8 cellular contexts compared by ENCODE assay signal in genomic region chr6:132812255-132812732, GRCh38. TPM values are rescaled to one million over a fixed set of nuclear protein-coding genes. Genes with fewer than 3 reads are reported as not detected.
DNase-seq lines count a peak whose midpoint lies in the region; ATAC-seq and TF ChIP-seq lines count a peak whose summit lies in the region.

No MANE protein-coding gene starts in this region.

- H4K20me1 ChIP-seq in Karpas-422 (ENCODE audit: insufficient read depth, low read depth, low read length): peaks cover 29% of the 10 kb centered on the region

- H3K36me3 ChIP-seq in Karpas-422 (ENCODE audit: insufficient read depth, low read length): peaks cover 28% of the 10 kb centered on the region
- peaks cover 2 to 4% of the 10 kb centered on the region in 2 donors for H3K36me3 ChIP-seq in body of pancreas (replicated peaks in 1 of 2; ENCODE audit: insufficient read depth in 1 of 2, low read depth in 2 of 2)
- peaks cover 3 to 25% of the 10 kb centered on the region in 2 experiments for H3K36me3 ChIP-seq in mesenchymal stem cell (ENCODE audit: control insufficient read depth in 1 of 2, insufficient read depth in 2 of 2, low read depth in 1 of 2, low read length in 2 of 2)

- H3K79me1 ChIP-seq in mesenchymal stem cell (replicated peaks; ENCODE audit: low read length, poor library complexity, severe bottlenecking): no peaks in the 10 kb centered on the region

- no peaks in the 10 kb centered on the region for H3K9me3 ChIP-seq in Karpas-422 (ENCODE audit: low read length)
- H3K9me3 ChIP-seq in body of pancreas: no peaks in the 10 kb centered on the region
- H3K9me3 ChIP-seq in mesenchymal stem cell (ENCODE audit: control insufficient read depth, low read length): no peaks in the 10 kb centered on the region

- H2AK5ac ChIP-seq in mesenchymal stem cell (ENCODE audit: low read length, severe bottlenecking): no peak overlapping the region

- no peak overlapping the region for H2BK15ac ChIP-seq in mesenchymal stem cell (ENCODE audit: low read depth, poor library complexity, severe bottlenecking)

- no peak overlapping the region for H3K14ac ChIP-seq in mesenchymal stem cell (ENCODE audit: low read length in 2 of 2)

- H3K9ac ChIP-seq in Karpas-422 (ENCODE audit: low read length) (peak overlapping the region; percentile 89), mesenchymal stem cell (ENCODE audit: low read length) (peak overlapping the region; percentile 95)

- H3K4me3 ChIP-seq in Karpas-422 (ENCODE audit: low read length) (peak overlapping the region; percentile 85), body of pancreas (peak overlapping the region in 1 of 2 donors; percentile 73), mesenchymal stem cell (ENCODE audit: insufficient read depth in 1 of 2, low read depth in 1 of 2, low read length in 2 of 2) (peak overlapping the region in 1 of 2 experiments; percentile 97)

- H3K27me3 ChIP-seq in Karpas-422 (ENCODE audit: low read length) (no peaks in the 10 kb centered on the region), body of pancreas (no peaks in the 10 kb centered on the region), mesenchymal stem cell (ENCODE audit: control insufficient read depth in 1 of 2, insufficient read depth in 1 of 2, low read length in 2 of 2) (no peaks in the 10 kb centered on the region)

- DNase-seq in COLO668 (lab: John Stamatoyannopoulos, UW; ENCODE audit: unreplicated experiment) (peak; percentile 0), Karpas-422 (peak; percentile 52), body of pancreas (no peak), mesenchymal stem cell (peak; percentile 44), NCI-H345 (lab: John Stamatoyannopoulos, UW) (no peak), NCI-H345 treated with DMSO at 0.1 percent for 48 hours (lab: John Stamatoyannopoulos, UW; ENCODE audit: unreplicated experiment) (no peak)

- ATAC-seq in body of pancreas (no peak), HG03432 (IDR thresholded peaks at IDR 0.05; ENCODE audit: unreplicated experiment) (no peak), GM19395 (IDR thresholded peaks at IDR 0.05; ENCODE audit: unreplicated experiment) (no peak)

- no peak overlapping the region for H3K23ac ChIP-seq in mesenchymal stem cell (ENCODE audit: low read length in 2 of 2)

- H4K8ac ChIP-seq in mesenchymal stem cell (ENCODE audit: low read length): no peak overlapping the region

- H3K27ac ChIP-seq in Karpas-422 (ENCODE audit: low read length) (peak overlapping the region; percentile 50; the same call in 1 of the 2 replicates), body of pancreas (peak overlapping the region in 3 of 4 donors; percentile 90 to 96 (median 90)), mesenchymal stem cell (ENCODE audit: low read length, poor library complexity, severe bottlenecking) (peak overlapping the region; percentile 79)

- peaks cover 18% of the 10 kb centered on the region for H3K79me2 ChIP-seq in Karpas-422 (ENCODE audit: low read length)

- no peak for TF ChIP-seq CTCF in body of pancreas (IDR thresholded peaks at IDR 0.05)

- H4K91ac ChIP-seq in mesenchymal stem cell (ENCODE audit: low read length): no peak overlapping the region

- H2BK5ac ChIP-seq in mesenchymal stem cell (ENCODE audit: low read depth, low read length, poor library complexity, severe bottlenecking): no peak overlapping the region

- H3K4me1 ChIP-seq in Karpas-422 (ENCODE audit: low read length) (peaks cover 36% of the 10 kb centered on the region), body of pancreas (peaks cover 35% of the 10 kb centered on the region), mesenchymal stem cell (ENCODE audit: control insufficient read depth, insufficient read depth, low read depth, low read length) (peaks cover 2% of the 10 kb centered on the region)

- intact Hi-C loops in body of pancreas (cut with DNase I): no loop called here

- H3K4me2 ChIP-seq in Karpas-422 (ENCODE audit: low read depth, low read length, poor library complexity, severe bottlenecking) (peak overlapping the region; percentile 78), mesenchymal stem cell (ENCODE audit: low read length, poor library complexity, severe bottlenecking) (peak overlapping the region; percentile 44)

- TF ChIP-seq POLR2A in body of pancreas (IDR thresholded peaks at IDR 0.05): peak in 1 of 3 donors; percentile 13

- no peaks in the 10 kb centered on the region for H3K9me2 ChIP-seq in Karpas-422 (replicated peaks; ENCODE audit: insufficient read depth, low read length)

- no peak overlapping the region for H2BK12ac ChIP-seq in mesenchymal stem cell (ENCODE audit: low read length in 2 of 2)

- H2AFZ ChIP-seq in Karpas-422 (ENCODE audit: low read length): peak overlapping the region; percentile 73
- no peak overlapping the region for H2AFZ ChIP-seq in mesenchymal stem cell (ENCODE audit: low read depth, low read length)

- no peak overlapping the region for H3K4ac ChIP-seq in mesenchymal stem cell (ENCODE audit: low read depth in 1 of 2, low read length in 2 of 2)

- H2BK120ac ChIP-seq in mesenchymal stem cell (ENCODE audit: low read depth, low read length): no peak overlapping the region

- no peak overlapping the region for H3K18ac ChIP-seq in mesenchymal stem cell (ENCODE audit: low read depth in 1 of 2, low read length in 2 of 2)

- WGBS in body of pancreas, 2 donors: 3 to 17% methylated on average over 2 of the region's 2 CpGs
- 45% methylated on average over 2 of the region's 2 CpGs for WGBS in mesenchymal stem cell

RNA-seq across cellular contexts. Expression of gene RPS12, which starts 2.1 kb away (rescaled TPM):
- total RNA-seq in Karpas-422 (2014; rRNA removed; shearing (Covaris generic); ENCODE audit: low replicate concordance): 1,944 and 3,479 TPM in 2 replicates
- total RNA-seq in body of pancreas: 100 to 1,000 TPM; 660 to 698 TPM
- polyA plus RNA-seq in mesenchymal stem cell (2013, experiment 1 of 2): 2,708 TPM
- 2,617 TPM for polyA plus RNA-seq in mesenchymal stem cell (2013, experiment 2 of 2)

RNA-seq across cellular contexts. Expression of gene SLC18B1, which starts 13.9 kb away (rescaled TPM):
- 0.60 and 0.72 TPM in 2 replicates for total RNA-seq in Karpas-422 (2014; rRNA removed; shearing (Covaris generic); ENCODE audit: low replicate concordance)
- 1 to 10 TPM; 7.3 to 9.9 TPM for total RNA-seq in body of pancreas
- polyA plus RNA-seq in mesenchymal stem cell (2013, experiment 1 of 2): 10.4 TPM
- polyA plus RNA-seq in mesenchymal stem cell (2013, experiment 2 of 2): 10.8 TPM

RNA-seq across cellular contexts. Expression of gene VNN2, which starts 54.6 kb away (rescaled TPM):
- total RNA-seq in Karpas-422 (2014; rRNA removed; shearing (Covaris generic); ENCODE audit: low replicate concordance): 43.4 and 48.9 TPM in 2 replicates
- total RNA-seq in body of pancreas: 1 to 10 TPM in 1 of 2 donors, not detected in 1; 1.6 TPM
- polyA plus RNA-seq in mesenchymal stem cell (2013, experiment 1 of 2): 1.4 TPM
- polyA plus RNA-seq in mesenchymal stem cell (2013, experiment 2 of 2): 1.1 TPM

Comparison
In these comparisons a context has a peak if more than half of its experiments do, and no peak if none do; other contexts are left out.
1. DNase-seq: peak in COLO668 (single experiment), Karpas-422 (single experiment) and mesenchymal stem cell (single experiment); none in body of pancreas (0 of 4), NCI-H345 (single experiment) and NCI-H345 treated with DMSO at 0.1 percent for 48 hours (single experiment).
2. RNA of gene VNN2, which starts 54.6 kb away (total RNA-seq): 43.4 to 48.9 TPM in Karpas-422; 1.6 TPM in body of pancreas; every median in the first group is over 10 times any median in the second.
3. Peak in every context shown above with its lines, with median percentiles within 50 percentile points of each other: H3K27ac ChIP-seq.